ENCODE assay signal across 10 cellular contexts in genomic region chr17:47851764-47852112, GRCh38. TPM values are rescaled to one million over a fixed set of nuclear protein-coding genes. Genes with fewer than 3 reads are reported as not detected.
DNase-seq lines count a peak whose midpoint lies in the region; ATAC-seq and TF ChIP-seq lines count a peak whose summit lies in the region.
"Had no signal": no experiment of that assay in that cellular context is flagged by ENCODE, and none has a peak within 500 bp of the region (broad histone marks: within the 10 kb centered on the region; RNA-seq: fewer than 3 reads in every experiment).

No MANE protein-coding gene starts in this region.

- H3K27ac Mint-ChIP-seq in H9: no peak overlapping the region
- no peak overlapping the region for H3K27ac Mint-ChIP-seq in activated T-helper 1 cell treated with anti-CD3 and anti-CD28 coated beads, Interleukin-12 subunit alpha, Interleukin-12 subunit beta, Interleukin-2, Interleukin-4 antibody, amounts not matched to agents 30 ng/mL and 10 ng/mL and 1 ng/mL, durations not matched to agents 14 hours and 24 hours and 36 hours
- H3K27ac Mint-ChIP-seq: stimulated activated naive CD8-positive, alpha-beta T cell treated with anti-CD3 and anti-CD28 coated beads, Interleukin-15, Interleukin-2, amounts not matched to agents 100 ng/mL and 50 ng/mL, for 24 hours had no signal

- H3K79me2 ChIP-seq in H9 (ENCODE audit: insufficient read depth, low read length) (no peaks in the 10 kb centered on the region), trophoblast cell (ENCODE audit: control insufficient read depth, insufficient read depth, low read length, poor library complexity) (peaks cover 17% of the 10 kb centered on the region)

- H2BK120ac ChIP-seq in H9 (ENCODE audit: low read depth, low read length, poor library complexity, severe bottlenecking) (no peak overlapping the region), trophoblast cell (ENCODE audit: insufficient read depth, low read length, poor library complexity) (peak overlapping the region; percentile 76)

- H3K4me1 ChIP-seq in H9 (ENCODE audit: insufficient read depth, low read length) (peaks cover 7% of the 10 kb centered on the region), iPS-18a (ENCODE audit: control insufficient read depth, low read depth, low read length) (peaks cover 23% of the 10 kb centered on the region), trophoblast cell (ENCODE audit: control insufficient read depth in 1 of 2, insufficient read depth in 2 of 2, low read length in 2 of 2) (peaks cover 27 to 38% of the 10 kb centered on the region in 2 experiments)

- peak overlapping the region; percentile 6 for H4K12ac ChIP-seq in trophoblast cell (ENCODE audit: low read depth, low read length)

- H4K20me1 ChIP-seq in H9 (ENCODE audit: control insufficient read depth, insufficient read depth, insufficient read length): no peaks in the 10 kb centered on the region

- H3K79me1 ChIP-seq in H9 (ENCODE audit: insufficient read depth, low read depth, low read length, poor library complexity, severe bottlenecking) (no peaks in the 10 kb centered on the region), trophoblast cell (ENCODE audit: low read length) (peaks cover 24% of the 10 kb centered on the region)

- no peak overlapping the region for H4K91ac ChIP-seq in H9 (ENCODE audit: insufficient read length, low read depth, low read length)
- H4K91ac ChIP-seq in trophoblast cell (ENCODE audit: low read depth, low read length): peak overlapping the region; percentile 59

- H3K18ac ChIP-seq in H9 (ENCODE audit: insufficient read length, low read depth, low read length) (no peak overlapping the region), trophoblast cell (ENCODE audit: low read length) (peak overlapping the region; percentile 58)

- no peak overlapping the region for H3T11ph ChIP-seq in H9 (ENCODE audit: low read length)

- no peak for TF ChIP-seq CTCF in H9 (conservative IDR thresholded peaks at IDR 0.05)

- no peak overlapping the region for H3K4ac ChIP-seq in H9 (ENCODE audit: low read depth, low read length)
- no peak overlapping the region for H3K4ac ChIP-seq in trophoblast cell (ENCODE audit: low read depth, low read length)

- DNase-seq in H9 (peak; percentile 79), trophoblast cell (no peak), AG20443 (ENCODE audit: low spot score) (no peak), NCI-H510A (lab: John Stamatoyannopoulos, UW) (no peak)
- DNase-seq in activated T-helper 1 cell treated with anti-CD3 and anti-CD28 coated beads, Interleukin-12 subunit alpha, Interleukin-12 subunit beta, Interleukin-2, Interleukin-4 antibody, amounts not matched to agents 30 ng/mL and 10 ng/mL and 1 ng/mL, durations not matched to agents 14 hours and 24 hours and 36 hours (ENCODE audit: low spot score): no peak

- H3K9me3 ChIP-seq in H9 (ENCODE audit: control insufficient read depth, low read depth, low read length): no peaks in the 10 kb centered on the region
- H3K9me3 ChIP-seq in iPS-18a (ENCODE audit: control insufficient read depth, low read depth, low read length): no peaks in the 10 kb centered on the region
- H3K9me3 ChIP-seq in trophoblast cell (ENCODE audit: insufficient read depth, low read depth, low read length): no peaks in the 10 kb centered on the region
- H3K9me3 ChIP-seq: right lobe of liver had no signal

- H4K8ac ChIP-seq in H9 (replicated peaks; ENCODE audit: insufficient read length, low read depth, low read length) (no peak overlapping the region), trophoblast cell (ENCODE audit: low read depth, low read length) (peak overlapping the region; percentile 24)

- H3K36me3 ChIP-seq in iPS-18a (ENCODE audit: control insufficient read depth, low read depth, low read length): no peaks in the 10 kb centered on the region
- peaks cover 9 to 13% of the 10 kb centered on the region in 2 experiments for H3K36me3 ChIP-seq in trophoblast cell (ENCODE audit: control insufficient read depth in 1 of 2, insufficient read depth in 2 of 2, low read length in 2 of 2)
- H3K36me3 ChIP-seq: right lobe of liver had no signal

- H3K27me3 ChIP-seq in H9 (ENCODE audit: insufficient read depth, low read length) (peaks cover 61% of the 10 kb centered on the region), iPS-18a (ENCODE audit: control insufficient read depth, insufficient read depth, low read length) (peaks cover 98% of the 10 kb centered on the region), trophoblast cell (ENCODE audit: insufficient read depth, low read length) (peaks cover 13% of the 10 kb centered on the region)

- no peak overlapping the region for H2BK20ac ChIP-seq in H9 (ENCODE audit: low read depth, low read length, poor library complexity, severe bottlenecking)

- H3K56ac ChIP-seq in H9 (ENCODE audit: insufficient read length, low read depth, low read length): no peak overlapping the region

- H3K4me2 ChIP-seq in H9 (ENCODE audit: insufficient read depth, insufficient read length, low read length) (peak overlapping the region; percentile 75), trophoblast cell (ENCODE audit: low read length) (peak overlapping the region; percentile 1)

- no peak overlapping the region for H4K5ac ChIP-seq in H9 (ENCODE audit: insufficient read length, low read depth, low read length)

- H3K27ac ChIP-seq in H9 (ENCODE audit: insufficient read length, low read depth, low read length) (no peak overlapping the region), iPS-18a (ENCODE audit: low read length) (no peak overlapping the region), trophoblast cell (ENCODE audit: low read depth, low read length) (no peak overlapping the region)
- H3K27ac ChIP-seq: right lobe of liver, SK-N-MC had no signal

- H2BK12ac ChIP-seq in H9 (ENCODE audit: insufficient read length, low read depth, low read length) (no peak overlapping the region), trophoblast cell (ENCODE audit: low read length) (peak overlapping the region; percentile 21)

- peaks cover 0 to 2% (median 0%) of the 10 kb centered on the region in 3 experiments; a peak in 1 of 7 replicates for H3K36me3 Mint-ChIP-seq in H9 (ENCODE audit: insufficient read depth in 1 of 3, low read depth in 3 of 3)
- no peaks in the 10 kb centered on the region for H3K36me3 Mint-ChIP-seq in activated T-helper 1 cell treated with anti-CD3 and anti-CD28 coated beads, Interleukin-12 subunit alpha, Interleukin-12 subunit beta, Interleukin-2, Interleukin-4 antibody, amounts not matched to agents 30 ng/mL and 10 ng/mL and 1 ng/mL, durations not matched to agents 14 hours and 24 hours and 36 hours (ENCODE audit: low read depth)

- ATAC-seq in HG03280 (IDR thresholded peaks at IDR 0.05; ENCODE audit: unreplicated experiment): no peak

- H3K9ac ChIP-seq in H9 (ENCODE audit: extremely low read depth, insufficient read length, low read length) (no peak overlapping the region), iPS-18a (ENCODE audit: low read length) (no peak overlapping the region), trophoblast cell (ENCODE audit: low read length) (no peak overlapping the region)

- no peaks in the 10 kb centered on the region; a peak in 2 of 5 replicates for H3K9me3 Mint-ChIP-seq in H9
- no peaks in the 10 kb centered on the region for H3K9me3 Mint-ChIP-seq in activated T-helper 1 cell treated with anti-CD3 and anti-CD28 coated beads, Interleukin-12 subunit alpha, Interleukin-12 subunit beta, Interleukin-2, Interleukin-4 antibody, amounts not matched to agents 30 ng/mL and 10 ng/mL and 1 ng/mL, durations not matched to agents 14 hours and 24 hours and 36 hours
- H3K9me3 Mint-ChIP-seq: stimulated activated naive CD8-positive, alpha-beta T cell treated with anti-CD3 and anti-CD28 coated beads, Interleukin-15, Interleukin-2, amounts not matched to agents 100 ng/mL and 50 ng/mL, for 24 hours had no signal

- H3K14ac ChIP-seq in H9 (ENCODE audit: insufficient read depth, low read length) (no peak overlapping the region), trophoblast cell (ENCODE audit: low read length) (peak overlapping the region; percentile 15)

- H3K23me2 ChIP-seq in H9 (ENCODE audit: insufficient read length, low read depth, low read length, poor library complexity, severe bottlenecking): peaks cover 27% of the 10 kb centered on the region

- WGBS in H9 (ENCODE audit: extremely low coverage, insufficient read length, low lambda C conversion rate): no CpG with 5 or more reads among the region's 11 CpGs
- WGBS in trophoblast cell (ENCODE audit: extremely low coverage, insufficient coverage, insufficient read length): no CpG with 5 or more reads among the region's 11 CpGs

- peaks cover 96% of the 10 kb centered on the region for H3K27me3 Mint-ChIP-seq in H9 (ENCODE audit: low read depth)
- H3K27me3 Mint-ChIP-seq in activated T-helper 1 cell treated with anti-CD3 and anti-CD28 coated beads, Interleukin-12 subunit alpha, Interleukin-12 subunit beta, Interleukin-2, Interleukin-4 antibody, amounts not matched to agents 30 ng/mL and 10 ng/mL and 1 ng/mL, durations not matched to agents 14 hours and 24 hours and 36 hours (ENCODE audit: insufficient read depth): peaks cover 85% of the 10 kb centered on the region

- intact Hi-C loops in activated T-helper 1 cell treated with anti-CD3 and anti-CD28 coated beads, Interleukin-12 subunit alpha, Interleukin-12 subunit beta, Interleukin-2, Interleukin-4 antibody, amounts not matched to agents 30 ng/mL and 10 ng/mL and 1 ng/mL, durations not matched to agents 14 hours and 24 hours and 36 hours (cut with micrococcal nuclease): no loop called here

- H2AK5ac ChIP-seq in H9 (ENCODE audit: insufficient read length, low read length) (no peak overlapping the region), trophoblast cell (ENCODE audit: low read length) (no peak overlapping the region)

- no peak overlapping the region for H2AFZ ChIP-seq in H9 (ENCODE audit: low read length)
- no peak overlapping the region for H2AFZ ChIP-seq in trophoblast cell (ENCODE audit: insufficient read depth, low read length, poor library complexity)

- H2BK15ac ChIP-seq in H9 (ENCODE audit: low read depth, low read length): no peak overlapping the region

- H3K4me3 Mint-ChIP-seq in H9: peak overlapping the region; percentile 55 to 83
- peak overlapping the region; percentile 55 for H3K4me3 Mint-ChIP-seq in activated T-helper 1 cell treated with anti-CD3 and anti-CD28 coated beads, Interleukin-12 subunit alpha, Interleukin-12 subunit beta, Interleukin-2, Interleukin-4 antibody, amounts not matched to agents 30 ng/mL and 10 ng/mL and 1 ng/mL, durations not matched to agents 14 hours and 24 hours and 36 hours

- H3K23ac ChIP-seq in H9 (ENCODE audit: insufficient read length, low read depth, low read length) (no peak overlapping the region), trophoblast cell (ENCODE audit: low read length) (no peak overlapping the region)

- peaks cover 42 to 47% of the 10 kb centered on the region in 2 experiments for H3K4me1 Mint-ChIP-seq in H9
- peaks cover 29% of the 10 kb centered on the region for H3K4me1 Mint-ChIP-seq in activated T-helper 1 cell treated with anti-CD3 and anti-CD28 coated beads, Interleukin-12 subunit alpha, Interleukin-12 subunit beta, Interleukin-2, Interleukin-4 antibody, amounts not matched to agents 30 ng/mL and 10 ng/mL and 1 ng/mL, durations not matched to agents 14 hours and 24 hours and 36 hours (ENCODE audit: low read depth)

- H3K4me3 ChIP-seq in iPS-18a (ENCODE audit: low read length) (peak overlapping the region; percentile 69), trophoblast cell (ENCODE audit: low read depth, low read length) (no peak overlapping the region)
- H3K4me3 ChIP-seq: SK-N-MC had no signal

- H2BK5ac ChIP-seq in H9 (ENCODE audit: insufficient read length, low read length) (no peak overlapping the region), trophoblast cell (ENCODE audit: low read depth, low read length, poor library complexity) (peak overlapping the region; percentile 32)

RNA-seq across cellular contexts. Expression of gene SP6, which starts 0.8 kb away (rescaled TPM):
- 0.90 and 0.92 TPM in 2 replicates for total RNA-seq in H9 (2021)
- total RNA-seq in activated T-helper 1 cell treated with anti-CD3 and anti-CD28 coated beads, Interleukin-12 subunit alpha, Interleukin-12 subunit beta, Interleukin-2, Interleukin-4 antibody, amounts not matched to agents 30 ng/mL and 10 ng/mL and 1 ng/mL, durations not matched to agents 14 hours and 24 hours and 36 hours: 0.05 and 0.12 TPM in 2 replicates
- 209 and 234 TPM in 2 replicates for polyA plus RNA-seq in trophoblast cell (2013)

RNA-seq across cellular contexts. Expression of gene SCRN2, which starts 10.7 kb away (rescaled TPM):
- 34.0 and 38.6 TPM in 2 replicates for total RNA-seq in H9 (2021)
- total RNA-seq in activated T-helper 1 cell treated with anti-CD3 and anti-CD28 coated beads, Interleukin-12 subunit alpha, Interleukin-12 subunit beta, Interleukin-2, Interleukin-4 antibody, amounts not matched to agents 30 ng/mL and 10 ng/mL and 1 ng/mL, durations not matched to agents 14 hours and 24 hours and 36 hours: 24.5 and 26.3 TPM in 2 replicates
- 19.9 and 20.8 TPM in 2 replicates for polyA plus RNA-seq in trophoblast cell (2013)

RNA-seq across cellular contexts. Expression of gene LRRC46, which starts 20.3 kb away (rescaled TPM):
- total RNA-seq in H9 (2021): 0.29 and 0.31 TPM in 2 replicates
- total RNA-seq in activated T-helper 1 cell treated with anti-CD3 and anti-CD28 coated beads, Interleukin-12 subunit alpha, Interleukin-12 subunit beta, Interleukin-2, Interleukin-4 antibody, amounts not matched to agents 30 ng/mL and 10 ng/mL and 1 ng/mL, durations not matched to agents 14 hours and 24 hours and 36 hours: 0.39 and 0.70 TPM in 2 replicates
- polyA plus RNA-seq in trophoblast cell (2013): 0.29 and 0.42 TPM in 2 replicates

RNA-seq across cellular contexts. Expression of gene MRPL10, which starts 20.4 kb away (rescaled TPM):
- total RNA-seq in H9 (2021): 67.2 and 68.4 TPM in 2 replicates
- total RNA-seq in activated T-helper 1 cell treated with anti-CD3 and anti-CD28 coated beads, Interleukin-12 subunit alpha, Interleukin-12 subunit beta, Interleukin-2, Interleukin-4 antibody, amounts not matched to agents 30 ng/mL and 10 ng/mL and 1 ng/mL, durations not matched to agents 14 hours and 24 hours and 36 hours: 53.6 and 56.9 TPM in 2 replicates
- polyA plus RNA-seq in trophoblast cell (2013): 43.6 and 46.2 TPM in 2 replicates

RNA-seq across cellular contexts. Expression of gene OSBPL7, which starts 30.1 kb away (rescaled TPM):
- 12.0 and 13.0 TPM in 2 replicates for total RNA-seq in H9 (2021)
- 18.6 and 21.6 TPM in 2 replicates for total RNA-seq in activated T-helper 1 cell treated with anti-CD3 and anti-CD28 coated beads, Interleukin-12 subunit alpha, Interleukin-12 subunit beta, Interleukin-2, Interleukin-4 antibody, amounts not matched to agents 30 ng/mL and 10 ng/mL and 1 ng/mL, durations not matched to agents 14 hours and 24 hours and 36 hours
- polyA plus RNA-seq in trophoblast cell (2013): 5.0 and 5.2 TPM in 2 replicates
